ENCODE assay signal across 8 cellular contexts in the genomic region with DNA sequence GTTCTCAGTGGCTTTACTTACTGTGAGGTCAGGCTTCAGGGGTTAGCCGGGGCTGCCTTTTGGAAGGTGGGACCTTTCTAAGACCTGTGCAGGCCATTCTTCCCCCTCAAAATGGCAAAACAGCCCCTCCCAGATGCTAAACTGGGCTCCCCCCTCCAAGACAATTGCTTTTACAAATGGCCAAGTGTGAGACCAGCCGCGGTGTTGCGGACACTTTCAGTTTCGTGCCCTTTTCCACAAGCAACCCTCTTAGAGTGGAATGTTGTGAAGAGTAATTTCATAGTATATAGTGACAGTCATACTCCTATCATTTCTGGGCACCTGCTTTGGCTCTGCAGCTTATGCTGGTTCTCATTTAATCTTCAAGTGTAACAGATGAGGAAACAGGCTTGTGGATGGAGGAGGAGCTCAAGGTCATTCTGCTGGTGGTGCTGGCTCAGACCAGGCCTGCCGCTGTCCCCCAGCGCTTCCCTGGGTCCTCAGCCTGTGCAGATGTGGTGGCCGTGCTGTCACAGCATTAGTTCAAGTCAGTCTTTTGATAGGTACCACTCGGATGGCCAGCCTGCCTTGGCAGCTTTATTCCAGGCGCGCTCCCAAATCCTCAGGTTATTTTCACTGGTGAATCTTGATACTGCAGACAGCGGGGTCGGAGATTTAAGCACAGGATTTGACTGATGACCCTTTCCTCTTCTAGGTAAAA. TPM values are rescaled to one million over a fixed set of nuclear protein-coding genes. Genes with fewer than 3 reads are reported as not detected.
DNase-seq lines count a peak whose midpoint lies in the region; ATAC-seq and TF ChIP-seq lines count a peak whose summit lies in the region.

No MANE protein-coding gene starts in this region.

- peaks cover 53 to 77% (median 75%) of the 10 kb centered on the region in 3 donors for H3K4me1 Mint-ChIP-seq in IgD-negative memory B cell

- POLR2A ChIA-PET in AG04450 (lab: Yijun Ruan, JAX) = interaction anchor here (0.9 to 2.3 kb wide), 4 partner anchors 14 to 79 kb away, joined by 6 to 21 read pairs (median 8); a partner anchor contains a TSS

- H3K36me3 Mint-ChIP-seq in IgD-negative memory B cell = peaks cover 5% of the 10 kb centered on the region

- H3K27ac Mint-ChIP-seq in IgD-negative memory B cell = peak overlapping the region in 2 of 3 donors; percentile 63 to 91

- H3K36me3 ChIP-seq in breast epithelium = no peaks in the 10 kb centered on the region

- no peaks in the 10 kb centered on the region for H3K9me3 Mint-ChIP-seq in IgD-negative memory B cell

- intact Hi-C loops in breast epithelium (cut with DNase I; ENCODE audit: low total_unique reads) = no loop called here

- TF ChIP-seq POLR2A in breast epithelium (IDR thresholded peaks at IDR 0.05) = no peak

- peak overlapping the region; percentile 78 for H3K27ac ChIP-seq in AG04450 (ENCODE audit: low read depth, low read length)
- H3K27ac ChIP-seq in breast epithelium = peak overlapping the region; percentile 93 to 97

- DNase-seq in AG04450 (ENCODE audit: low read depth, low spot score) = no peak
- DNase-seq in breast epithelium (ENCODE audit: low spot score in 2 of 2) = no peak
- DNase-seq in iPS-NIHi7 (ENCODE audit: extremely low spot score) = no peak
- DNase-seq in AG20443 (ENCODE audit: low spot score) = no peak

- H3K9me3 ChIP-seq in AG04450 (ENCODE audit: control insufficient read depth, insufficient read depth, low read length) = no peaks in the 10 kb centered on the region; the same call in 1 of the 2 replicates
- no peaks in the 10 kb centered on the region for H3K9me3 ChIP-seq in breast epithelium
- no peaks in the 10 kb centered on the region for H3K9me3 ChIP-seq in mononuclear cell (ENCODE audit: low read depth, low read length)

- no peak for TF ChIP-seq CTCF in AG04450 (IDR thresholded peaks at IDR 0.05; ENCODE audit: low read depth, low read length)
- TF ChIP-seq CTCF in breast epithelium (IDR thresholded peaks at IDR 0.05) = no peak

- H3K4me1 ChIP-seq in breast epithelium = peaks cover 15 to 42% of the 10 kb centered on the region in 2 donors
- peaks cover 84% of the 10 kb centered on the region for H3K4me1 ChIP-seq in mononuclear cell (ENCODE audit: insufficient read depth, low read length)

- H3K27me3 ChIP-seq in AG04450 (ENCODE audit: control insufficient read depth, insufficient read depth, low read length) = no peaks in the 10 kb centered on the region
- H3K27me3 ChIP-seq in breast epithelium = no peaks in the 10 kb centered on the region
- H3K27me3 ChIP-seq in mononuclear cell (ENCODE audit: insufficient read depth, low read length) = no peaks in the 10 kb centered on the region

- CTCF ChIA-PET in AG04450 (lab: Charles Lee) = interaction anchor here (3.3 kb wide), 1 partner anchor 14 kb away, joined by 15 read pairs; no protein-coding TSS in a partner anchor

- peak overlapping the region; percentile 94 to 99 (median 96) for H3K4me3 Mint-ChIP-seq in IgD-negative memory B cell

- ATAC-seq in HG03135 (IDR thresholded peaks at IDR 0.05; ENCODE audit: unreplicated experiment) (no peak), HG02623 (IDR thresholded peaks at IDR 0.05; ENCODE audit: unreplicated experiment) (no peak)

- H3K4me3 ChIP-seq in AG04450 (ENCODE audit: low read depth, low read length) (peak overlapping the region; percentile 95), breast epithelium (peak overlapping the region; percentile 69 to 89 (median 82)), mononuclear cell (ENCODE audit: low read length) (peak overlapping the region; percentile 78)

- no peaks in the 10 kb centered on the region for H3K27me3 Mint-ChIP-seq in IgD-negative memory B cell

RNA-seq across cellular contexts. Expression of a gene that starts 55.0 kb away (rescaled TPM):
- polyA plus RNA-seq in AG04450 (2011; rRNA removed) (6.4 and 6.5 TPM in 2 replicates), IgD-negative memory B cell (4.7 TPM)
- 5.7 and 6.0 TPM in 2 replicates for polyA minus RNA-seq in AG04450 (2011; rRNA and poly(A)+ RNA removed)
- total RNA-seq in breast epithelium (10 to 100 TPM; 16.4 to 22.7 (median 17.8) TPM), mononuclear cell (37.5 TPM)
